1 cellular context compared by ENCODE assay signal in the genomic region with DNA sequence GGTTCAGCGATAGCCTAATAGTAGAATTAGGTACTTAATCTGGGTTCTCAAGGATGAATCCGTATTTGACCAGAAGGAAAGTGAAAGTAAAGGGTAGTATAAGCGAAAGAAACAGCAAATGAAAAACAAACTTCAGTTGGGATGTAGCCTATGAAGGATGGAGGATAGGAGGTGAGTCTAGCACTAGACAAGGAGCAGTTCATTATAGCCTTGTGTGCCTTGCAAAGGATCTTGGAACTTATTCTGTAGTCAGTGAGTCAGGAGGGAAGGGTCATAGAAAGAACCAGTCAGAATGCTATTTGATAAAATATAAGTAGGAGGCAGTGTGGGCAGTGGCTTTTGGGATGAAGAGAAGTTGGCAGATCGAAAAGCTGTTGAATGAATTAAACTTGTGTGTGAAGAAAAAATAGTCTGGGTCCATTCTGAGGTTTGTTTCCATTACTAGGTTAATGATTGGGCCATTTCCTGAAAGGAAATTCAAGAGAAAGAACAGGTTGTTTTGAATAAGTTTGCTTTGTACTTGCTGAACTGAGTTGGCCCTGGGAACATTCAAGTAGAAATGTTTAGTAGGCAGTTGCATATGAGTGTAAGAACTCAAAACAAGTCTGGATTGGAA.
TF ChIP-seq lines count a peak whose summit lies in the region.

No MANE protein-coding gene starts in this region.

TF ChIP-seq in GM23338, 12 proteins besides CTCF, POLR2A, EP300 and RAD21 (continued from another document):
- TF ChIP-seq, protein P1, sequence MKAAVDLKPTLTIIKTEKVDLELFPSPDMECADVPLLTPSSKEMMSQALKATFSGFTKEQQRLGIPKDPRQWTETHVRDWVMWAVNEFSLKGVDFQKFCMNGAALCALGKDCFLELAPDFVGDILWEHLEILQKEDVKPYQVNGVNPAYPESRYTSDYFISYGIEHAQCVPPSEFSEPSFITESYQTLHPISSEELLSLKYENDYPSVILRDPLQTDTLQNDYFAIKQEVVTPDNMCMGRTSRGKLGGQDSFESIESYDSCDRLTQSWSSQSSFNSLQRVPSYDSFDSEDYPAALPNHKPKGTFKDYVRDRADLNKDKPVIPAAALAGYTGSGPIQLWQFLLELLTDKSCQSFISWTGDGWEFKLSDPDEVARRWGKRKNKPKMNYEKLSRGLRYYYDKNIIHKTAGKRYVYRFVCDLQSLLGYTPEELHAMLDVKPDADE (IDR thresholded peaks at IDR 0.05) = no peak
- TF ChIP-seq JUNB (IDR thresholded peaks at IDR 0.05; ENCODE audit: unreplicated experiment) = no peak
